8 cellular contexts compared by ENCODE assay signal in genomic region chr2:230658877-230659652, GRCh38. TPM values are rescaled to one million over a fixed set of nuclear protein-coding genes. Genes with fewer than 3 reads are reported as not detected.
DNase-seq lines count a peak whose midpoint lies in the region; ATAC-seq and TF ChIP-seq lines count a peak whose summit lies in the region.

No MANE protein-coding gene starts in this region.

- H3K9me3 Mint-ChIP-seq in endothelial cell (ENCODE audit: unreplicated experiment), result no peaks in the 10 kb centered on the region

- no peak overlapping the region for H3K4me3 Mint-ChIP-seq in endothelial cell (ENCODE audit: unreplicated experiment)

- ATAC-seq in HG03520 (IDR thresholded peaks at IDR 0.05; ENCODE audit: unreplicated experiment), result peak; percentile 47
- ATAC-seq in GM19397 (IDR thresholded peaks at IDR 0.05; ENCODE audit: unreplicated experiment), result no peak

- peaks cover 4% of the 10 kb centered on the region for H3K36me3 Mint-ChIP-seq in endothelial cell (ENCODE audit: low read depth, unreplicated experiment)

- peaks cover 6% of the 10 kb centered on the region for H3K27me3 Mint-ChIP-seq in endothelial cell (ENCODE audit: unreplicated experiment)

- H3K4me1 Mint-ChIP-seq in endothelial cell (ENCODE audit: unreplicated experiment), result no peaks in the 10 kb centered on the region

- DNase-seq in activated effector memory CD4-positive, alpha-beta T cell treated with anti-CD3 and anti-CD28 coated beads, Interleukin-2, amount 50 U/mL, for 16 hours, result peak; percentile 86
- no peak for DNase-seq in activated effector memory CD4-positive, alpha-beta T cell treated with Interleukin-2 at 50 U/mL for 16 hours
- peak; percentile 77 for DNase-seq in activated naive CD4-positive, alpha-beta T cell treated with Interleukin-2 at 50 U/mL for 16 hours
- peak; percentile 47 for DNase-seq in stimulated activated CD8-positive, alpha-beta memory T cell treated with anti-CD3 and anti-CD28 coated beads, Interleukin-12 subunit alpha, Interleukin-12 subunit beta, amount 100 ng/mL, for 24 hours (ENCODE audit: extremely low read depth)
- DNase-seq in endothelial cell (ENCODE audit: low spot score) (no peak), SW 1271 (lab: John Stamatoyannopoulos, UW) (no peak)

- no peak for TF ChIP-seq CTCF in endothelial cell (IDR thresholded peaks at IDR 0.05; ENCODE audit: unreplicated experiment)

- H3K27ac Mint-ChIP-seq in endothelial cell (ENCODE audit: unreplicated experiment), result no peak overlapping the region

RNA-seq across cellular contexts. Expression of gene CAB39, which starts 53.6 kb away (rescaled TPM):
- total RNA-seq in endothelial cell (ENCODE audit: unreplicated experiment), result 48.7 TPM

Comparison
In these comparisons a context has a peak if more than half of its experiments do, and no peak if none do; other contexts are left out.
1. DNase-seq: peak in activated effector memory CD4-positive, alpha-beta T cell treated with anti-CD3 and anti-CD28 coated beads, Interleukin-2, amount 50 U/mL, for 16 hours (single experiment), activated naive CD4-positive, alpha-beta T cell treated with Interleukin-2 at 50 U/mL for 16 hours (single experiment) and stimulated activated CD8-positive, alpha-beta memory T cell treated with anti-CD3 and anti-CD28 coated beads, Interleukin-12 subunit alpha, Interleukin-12 subunit beta, amount 100 ng/mL, for 24 hours (single experiment); none in activated effector memory CD4-positive, alpha-beta T cell treated with Interleukin-2 at 50 U/mL for 16 hours (single experiment), endothelial cell (single experiment) and SW 1271 (0 of 2).